Comparison of ENCODE assay signal across 3 cellular contexts in genomic region chr19:293436-294110, GRCh38.
A peak's percentile ranks its signal among the peaks of the same experiment; 100 is the strongest.
TF ChIP-seq lines count a peak whose summit lies in the region.

No MANE protein-coding gene starts in this region.

TF ChIP-seq in SK-N-SH, 30 proteins besides CTCF, POLR2A, EP300 and RAD21:
- TF ChIP-seq RXRA (IDR thresholded peaks at IDR 0.05; ENCODE audit: borderline replicate concordance, low read depth): no peak
- TF ChIP-seq TCF12 (IDR thresholded peaks at IDR 0.05): no peak
- TF ChIP-seq ZBTB33 (IDR thresholded peaks at IDR 0.05; ENCODE audit: borderline replicate concordance, low read depth): no peak
- TF ChIP-seq REST (IDR thresholded peaks at IDR 0.05; ENCODE audit: low read depth, low read length): no peak
- no peak for TF ChIP-seq CHD2 (IDR thresholded peaks at IDR 0.05; ENCODE audit: low read length, partially characterized antibody)
- no peak for TF ChIP-seq YY1 (IDR thresholded peaks at IDR 0.05; ENCODE audit: low read depth)
- no peak for TF ChIP-seq FOSL2 (IDR thresholded peaks at IDR 0.05; ENCODE audit: borderline replicate concordance, low read depth)
- no peak for TF ChIP-seq EZH2phosphoT487 (IDR thresholded peaks at IDR 0.05; ENCODE audit: borderline replicate concordance, low read depth)
- no peak for TF ChIP-seq TEAD4 (IDR thresholded peaks at IDR 0.05; ENCODE audit: borderline replicate concordance, insufficient read depth)
- TF ChIP-seq JUND (IDR thresholded peaks at IDR 0.05): no peak
- no peak for TF ChIP-seq FOXM1 (IDR thresholded peaks at IDR 0.05; ENCODE audit: low read depth)
- no peak for TF ChIP-seq POLR2AphosphoS5 (IDR thresholded peaks at IDR 0.05; ENCODE audit: low read depth, low read length)
TF ChIP-seq in SK-N-SH: peak in this region for 0.

TF ChIP-seq in SK-N-SH treated with all-trans-retinoic acid at 6 μM for 48 hours, 23 proteins besides CTCF, POLR2A, EP300 and RAD21:
- TF ChIP-seq TSHZ2 (CRISPR knock-in tag; IDR thresholded peaks at IDR 0.05) (no peak), ZFP30 (CRISPR knock-in tag; IDR thresholded peaks at IDR 0.05) (no peak), CSDC2 (CRISPR knock-in tag; IDR thresholded peaks at IDR 0.05) (no peak), OSR1 (CRISPR knock-in tag; IDR thresholded peaks at IDR 0.05) (no peak), CREB5 (CRISPR knock-in tag; IDR thresholded peaks at IDR 0.05; ENCODE audit: low read depth) (no peak), PPARA (CRISPR knock-in tag; IDR thresholded peaks at IDR 0.05; ENCODE audit: borderline replicate concordance) (no peak), TOX (CRISPR knock-in tag; IDR thresholded peaks at IDR 0.05; ENCODE audit: borderline replicate concordance) (no peak), ARNTL (CRISPR knock-in tag; IDR thresholded peaks at IDR 0.05; ENCODE audit: borderline replicate concordance, low read depth) (no peak), ZNF8 (CRISPR knock-in tag; IDR thresholded peaks at IDR 0.05) (no peak), GLIS3 (CRISPR knock-in tag; IDR thresholded peaks at IDR 0.05) (no peak), CSRNP3 (CRISPR knock-in tag; IDR thresholded peaks at IDR 0.05) (no peak), BACH2 (CRISPR knock-in tag; IDR thresholded peaks at IDR 0.05; ENCODE audit: borderline replicate concordance) (no peak), PATZ1 (CRISPR knock-in tag; IDR thresholded peaks at IDR 0.05; ENCODE audit: borderline replicate concordance) (no peak), SNAI2 (CRISPR knock-in tag; IDR thresholded peaks at IDR 0.05) (no peak), ZC3H10 (CRISPR knock-in tag; IDR thresholded peaks at IDR 0.05) (no peak), ZFP3 (CRISPR knock-in tag; IDR thresholded peaks at IDR 0.05) (no peak)

TF ChIP-seq in K562, 482 proteins besides CTCF, POLR2A, EP300 and RAD21:
- TF ChIP-seq ZKSCAN1 (IDR thresholded peaks at IDR 0.05; ENCODE audit: low read depth, low read length) (peak; percentile 43; the same call in 1 of the 2 replicates), ZC3H4 (CRISPR knock-in tag; IDR thresholded peaks at IDR 0.05; ENCODE audit: borderline replicate concordance) (no peak)
